Comparison of ENCODE assay signal across 8 cellular contexts in genomic region chr3:38028621-38029361, GRCh38. TPM values are rescaled to one million over a fixed set of nuclear protein-coding genes. Genes with fewer than 3 reads are reported as not detected.
DNase-seq lines count a peak whose midpoint lies in the region; ATAC-seq and TF ChIP-seq lines count a peak whose summit lies in the region.

No MANE protein-coding gene starts in this region.

- H3K27ac Mint-ChIP-seq in chondrocyte (ENCODE audit: unreplicated experiment): peak overlapping the region; percentile 65

- H3K27ac ChIP-seq in lower lobe of right lung (peak overlapping the region; percentile 88), stomach smooth muscle (ENCODE audit: low read length) (peak overlapping the region; percentile 90)

- H3K36me3 Mint-ChIP-seq in chondrocyte (ENCODE audit: low read depth): no peaks in the 10 kb centered on the region

- no peaks in the 10 kb centered on the region for H3K27me3 Mint-ChIP-seq in chondrocyte (ENCODE audit: low read depth)

- no peak for TF ChIP-seq CTCF in chondrocyte (IDR thresholded peaks at IDR 0.05)
- no peak for TF ChIP-seq CTCF in lower lobe of right lung (IDR thresholded peaks at IDR 0.05)

- H3K9me3 ChIP-seq in NT2/D1 (ENCODE audit: insufficient read depth, low read length) (no peaks in the 10 kb centered on the region), lower lobe of right lung (no peaks in the 10 kb centered on the region), stomach smooth muscle (ENCODE audit: control insufficient read depth in 2 of 2, low read length in 2 of 2) (no peaks in the 10 kb centered on the region)

- peak in 1 of 2 donors; percentile 5 for ATAC-seq in lower lobe of right lung
- ATAC-seq in HG03139 (IDR thresholded peaks at IDR 0.05; ENCODE audit: unreplicated experiment): no peak

- H3K36me3 ChIP-seq in NT2/D1 (ENCODE audit: insufficient read depth, insufficient read length, low read length) (no peaks in the 10 kb centered on the region), lower lobe of right lung (no peaks in the 10 kb centered on the region), stomach smooth muscle (ENCODE audit: control insufficient read depth in 2 of 2, insufficient read depth in 2 of 2, low read length in 2 of 2) (no peaks in the 10 kb centered on the region)

- peaks cover 72% of the 10 kb centered on the region for H3K27me3 ChIP-seq in NT2/D1 (ENCODE audit: insufficient read depth, insufficient read length)
- H3K27me3 ChIP-seq in lower lobe of right lung (ENCODE audit: low read depth): no peaks in the 10 kb centered on the region
- H3K27me3 ChIP-seq in stomach smooth muscle (ENCODE audit: control insufficient read depth in 1 of 2, insufficient read depth in 2 of 2, low read length in 2 of 2): no peaks in the 10 kb centered on the region

- H3K9ac ChIP-seq in NT2/D1 (ENCODE audit: insufficient read length, low read depth) (peak overlapping the region; percentile 79), stomach smooth muscle (ENCODE audit: low read length in 2 of 2) (peak overlapping the region in 1 of 2 donors; percentile 71)

- peak overlapping the region; percentile 69 for H3K4me3 ChIP-seq in NT2/D1 (ENCODE audit: insufficient read length, low read depth)
- peak overlapping the region; percentile 81 for H3K4me3 ChIP-seq in lower lobe of right lung
- H3K4me3 ChIP-seq in stomach smooth muscle (ENCODE audit: low read length in 2 of 2): peak overlapping the region in 1 of 2 donors; percentile 82

- peaks cover 37% of the 10 kb centered on the region for H3K4me1 Mint-ChIP-seq in chondrocyte (ENCODE audit: low read depth)

- H3K4me1 ChIP-seq in NT2/D1 (ENCODE audit: insufficient read depth, insufficient read length): peaks cover 20% of the 10 kb centered on the region
- H3K4me1 ChIP-seq in lower lobe of right lung: peaks cover 48% of the 10 kb centered on the region
- peaks cover 48% of the 10 kb centered on the region for H3K4me1 ChIP-seq in stomach smooth muscle (ENCODE audit: control insufficient read depth, insufficient read depth, low read length)

- DNase-seq in NT2/D1 (ENCODE audit: low read depth, low spot score): no peak
- DNase-seq in chondrocyte (ENCODE audit: low spot score): no peak
- DNase-seq in lower lobe of right lung: no peak
- DNase-seq in stimulated activated CD4-positive, alpha-beta T cell treated with anti-CD3 and anti-CD28 coated beads, Interleukin-1b, Interleukin-23, amount 100 ng/mL, for 48 hours: no peak
- DNase-seq in GF-D8 (lab: John Stamatoyannopoulos, UW): no peak
- DNase-seq in DMS 273 (lab: John Stamatoyannopoulos, UW; ENCODE audit: unreplicated experiment): no peak

- H3K9me3 Mint-ChIP-seq in chondrocyte (ENCODE audit: low read depth): no peaks in the 10 kb centered on the region

- peak overlapping the region; percentile 61 for H3K4me3 Mint-ChIP-seq in chondrocyte (ENCODE audit: unreplicated experiment)

- intact Hi-C loops in lower lobe of right lung (cut with DNase I): no loop called here

RNA-seq across cellular contexts. Expression of gene PLCD1, which starts 0.7 kb away (rescaled TPM):
- total RNA-seq in chondrocyte (19.0 to 28.2 TPM (median 23.6 TPM) in 3 replicates), lower lobe of right lung (30.1 TPM)

RNA-seq across cellular contexts. Expression of gene DLEC1, which starts 10.2 kb away (rescaled TPM):
- total RNA-seq in chondrocyte (0.17 to 0.29 TPM (median 0.18 TPM) in 3 replicates), lower lobe of right lung (15.0 TPM)

RNA-seq across cellular contexts. Expression of gene VILL, which starts 38.2 kb away (rescaled TPM):
- 1.7 to 2.6 TPM (median 1.7 TPM) in 3 replicates for total RNA-seq in chondrocyte
- 12.5 TPM for total RNA-seq in lower lobe of right lung

Comparison
In these comparisons a context has a peak if more than half of its experiments do, and no peak if none do; other contexts are left out.
1. RNA of gene DLEC1, which starts 10.2 kb away (total RNA-seq): 15.0 TPM in lower lobe of right lung (single experiment); 0.17 to 0.29 TPM in chondrocyte; every median in the first group is over 10 times any median in the second.